Comparison of ENCODE assay signal across 19 cellular contexts in the genomic region with DNA sequence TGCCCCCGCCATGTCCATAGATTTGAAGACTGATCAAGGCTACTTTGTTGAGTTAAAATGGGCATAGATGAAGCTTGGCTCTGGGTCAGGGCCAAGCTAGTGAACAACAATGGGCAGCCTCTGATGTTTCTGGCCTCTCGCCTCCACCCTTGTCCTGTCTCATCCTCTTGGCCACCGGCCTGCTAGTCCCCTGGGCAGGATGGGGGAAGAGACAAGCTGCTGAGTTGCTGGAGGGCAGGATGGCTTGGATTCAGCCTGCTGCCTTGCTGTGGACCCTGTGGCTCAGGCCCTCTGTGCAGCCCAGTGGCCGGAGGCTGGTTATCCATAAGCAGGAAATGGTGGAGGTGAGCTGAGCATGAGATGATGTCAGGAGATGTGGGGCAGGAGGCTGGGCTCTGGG.
DNase-seq lines count a peak whose midpoint lies in the region; ATAC-seq and TF ChIP-seq lines count a peak whose summit lies in the region.
"Had no signal": no experiment of that assay in that cellular context is flagged by ENCODE, and none has a peak within 500 bp of the region (broad histone marks: within the 10 kb centered on the region; RNA-seq: fewer than 3 reads in every experiment).

No MANE protein-coding gene starts in this region.

- H3K4me1 Mint-ChIP-seq in GM23338 (peaks cover 67% of the 10 kb centered on the region), WTC11 (peaks cover 71% of the 10 kb centered on the region)
- H3K4me1 Mint-ChIP-seq: activated CD4-positive, alpha-beta T cell treated with anti-CD3 and anti-CD28 coated beads, Interleukin-2, amount 10 ng/mL, durations not matched to agents 24 days and 14 days had no signal

- H3K4me1 ChIP-seq in GM23338 (ENCODE audit: insufficient read depth) (peaks cover 47% of the 10 kb centered on the region), lower lobe of right lung (no peaks in the 10 kb centered on the region)
- H3K4me1 ChIP-seq: body of pancreas had no signal

- H3K79me2 ChIP-seq in GM23338 (replicated peaks; ENCODE audit: insufficient read depth): peaks cover 56% of the 10 kb centered on the region

- DNase-seq in GM23338 (ENCODE audit: low spot score): no peak
- no peak for DNase-seq in WTC11 (ENCODE audit: low spot score)
- peak; percentile 24 for DNase-seq in lower lobe of right lung
- peak; percentile 67 for DNase-seq in posterior vena cava (ENCODE audit: low spot score)
- DNase-seq in SHP77 (lab: John Stamatoyannopoulos, UW): no peak
- no peak for DNase-seq in Right ventricle myocardium inferior (ENCODE audit: missing footprints)
- DNase-seq in activated naive CD4-positive, alpha-beta T cell treated with anti-CD3 and anti-CD28 coated beads, Interleukin-2, amount 50 U/mL, for 72 hours (ENCODE audit: low spot score in 2 of 2): no peak
- DNase-seq: activated CD4-positive, alpha-beta T cell treated with anti-CD3 and anti-CD28 coated beads, Interleukin-2, amount 10 ng/mL, durations not matched to agents 24 days and 14 days; activated CD8-positive, alpha-beta memory T cell treated with anti-CD3 and anti-CD28 coated beads, Interleukin-2, amount 50 U/mL, for 48 hours; activated naive CD4-positive, alpha-beta T cell treated with Interleukin-2 at 50 U/mL for 16 hours; body of pancreas; COR-L47; dermis blood vessel endothelial cell; mammary epithelial cell; NCI-H1694; NCI-H510A treated with DMSO at 0.1 percent for 48 hours; OCI-M1 had no signal

- TF ChIP-seq CTCF in GM23338 (conservative IDR thresholded peaks at IDR 0.05; ENCODE audit: low read depth in 2 of 2) (no peak), WTC11 (IDR thresholded peaks at IDR 0.05) (no peak), lower lobe of right lung (IDR thresholded peaks at IDR 0.05) (no peak)

- H3K27me3 Mint-ChIP-seq in GM23338 (ENCODE audit: insufficient read depth, low read depth, poor library complexity): peaks cover 29% of the 10 kb centered on the region
- no peaks in the 10 kb centered on the region for H3K27me3 Mint-ChIP-seq in WTC11 (ENCODE audit: low read depth)
- H3K27me3 Mint-ChIP-seq: activated CD4-positive, alpha-beta T cell treated with anti-CD3 and anti-CD28 coated beads, Interleukin-2, amount 10 ng/mL, durations not matched to agents 24 days and 14 days had no signal

- no peaks in the 10 kb centered on the region for H3K9me2 ChIP-seq in GM23338 (ENCODE audit: insufficient read depth)

- peak overlapping the region; percentile 91 for H3K27ac ChIP-seq in GM23338 (ENCODE audit: low read depth)
- no peak overlapping the region for H3K27ac ChIP-seq in lower lobe of right lung
- H3K27ac ChIP-seq: body of pancreas, thoracic aorta had no signal

- intact Hi-C loops in lower lobe of right lung (cut with DNase I) (no loop called here), posterior vena cava (cut with DNase I) (no loop called here), Right ventricle myocardium inferior (cut with DNase I) (no loop called here)

- H3K9me3 ChIP-seq in lower lobe of right lung: no peaks in the 10 kb centered on the region
- H3K9me3 ChIP-seq: body of pancreas, thoracic aorta had no signal

- H3K27ac Mint-ChIP-seq in GM23338 (peak overlapping the region; percentile 89), WTC11 (peak overlapping the region; percentile 96)
- H3K27ac Mint-ChIP-seq in activated naive CD4-positive, alpha-beta T cell treated with anti-CD3 and anti-CD28 coated beads, Interleukin-2, amount 50 U/mL, for 72 hours: no peak overlapping the region
- H3K27ac Mint-ChIP-seq: activated CD4-positive, alpha-beta T cell treated with anti-CD3 and anti-CD28 coated beads, Interleukin-2, amount 10 ng/mL, durations not matched to agents 24 days and 14 days had no signal

- peaks cover 27% of the 10 kb centered on the region for H4K20me1 ChIP-seq in GM23338 (replicated peaks; ENCODE audit: insufficient read depth)

- POLR2A ChIA-PET in WTC11 (lab: Charles Lee): interaction anchor here (0.6 to 1.0 kb wide), 2 partner anchors 121 to 150 kb away, joined by 3 read pairs; no protein-coding TSS in a partner anchor

- H3K9me3 Mint-ChIP-seq in GM23338 (no peaks in the 10 kb centered on the region), WTC11 (no peaks in the 10 kb centered on the region)
- H3K9me3 Mint-ChIP-seq in activated naive CD4-positive, alpha-beta T cell treated with anti-CD3 and anti-CD28 coated beads, Interleukin-2, amount 50 U/mL, for 72 hours: no peaks in the 10 kb centered on the region
- H3K9me3 Mint-ChIP-seq: activated CD4-positive, alpha-beta T cell treated with anti-CD3 and anti-CD28 coated beads, Interleukin-2, amount 10 ng/mL, durations not matched to agents 24 days and 14 days had no signal

- CTCF ChIA-PET in WTC11 (lab: Charles Lee): interaction anchor here (1.0 to 5.2 kb wide), 13 partner anchors 9 to 305 kb away, joined by 3 to 23 read pairs (median 5); no protein-coding TSS in a partner anchor

- H3F3A ChIP-seq in GM23338 (replicated peaks; ENCODE audit: low read depth): peaks cover 11% of the 10 kb centered on the region; the same call in 1 of the 2 replicates

- no peaks in the 10 kb centered on the region; the same call in 2 of the 3 replicates for H3K36me3 Mint-ChIP-seq in GM23338 (ENCODE audit: low read depth)
- H3K36me3 Mint-ChIP-seq in WTC11: no peaks in the 10 kb centered on the region
- no peaks in the 10 kb centered on the region for H3K36me3 Mint-ChIP-seq in activated naive CD4-positive, alpha-beta T cell treated with anti-CD3 and anti-CD28 coated beads, Interleukin-2, amount 50 U/mL, for 72 hours

- H3K27me3 ChIP-seq in GM23338 (ENCODE audit: insufficient read depth): no peaks in the 10 kb centered on the region
- H3K27me3 ChIP-seq in lower lobe of right lung (ENCODE audit: low read depth): no peaks in the 10 kb centered on the region
- H3K27me3 ChIP-seq: body of pancreas had no signal

- H3K36me3 ChIP-seq in GM23338 (ENCODE audit: insufficient read depth): no peaks in the 10 kb centered on the region
- H3K36me3 ChIP-seq in lower lobe of right lung: no peaks in the 10 kb centered on the region
- H3K36me3 ChIP-seq: thoracic aorta had no signal

- peak overlapping the region; percentile 11; the same call in 1 of the 2 replicates for H3K4me2 ChIP-seq in GM23338

- no peak overlapping the region for H3K4me3 ChIP-seq in GM23338
- no peak overlapping the region for H3K4me3 ChIP-seq in lower lobe of right lung
- H3K4me3 ChIP-seq: body of pancreas, thoracic aorta had no signal

- ATAC-seq in GM23338 (no peak), WTC11 (no peak), lower lobe of right lung (no peak), GM18868 (IDR thresholded peaks at IDR 0.05; ENCODE audit: unreplicated experiment) (no peak), Right ventricle myocardium inferior (no peak)
- no peak for ATAC-seq in activated naive CD4-positive, alpha-beta T cell treated with anti-CD3 and anti-CD28 coated beads, Interleukin-2, amount 50 U/mL, for 72 hours
- ATAC-seq: body of pancreas had no signal

- H3K4me3 Mint-ChIP-seq in GM23338 (no peak overlapping the region), WTC11 (peak overlapping the region; percentile 30; the same call in 1 of the 2 replicates)
- H3K4me3 Mint-ChIP-seq: activated CD4-positive, alpha-beta T cell treated with anti-CD3 and anti-CD28 coated beads, Interleukin-2, amount 10 ng/mL, durations not matched to agents 24 days and 14 days had no signal

- H2AFZ ChIP-seq in GM23338: no peak overlapping the region

TF ChIP-seq in GM23338, 12 proteins besides CTCF, POLR2A, EP300 and RAD21 (continues in another document):
- no peak for TF ChIP-seq POLR2AphosphoS5 (IDR thresholded peaks at IDR 0.05; ENCODE audit: low read depth)

TF ChIP-seq in WTC11, 78 proteins besides CTCF, POLR2A, EP300 and RAD21 (continues in another document):
- no peak for TF ChIP-seq ZNF416 (CRISPR knock-in tag; IDR thresholded peaks at IDR 0.05)
- TF ChIP-seq, protein P1, sequence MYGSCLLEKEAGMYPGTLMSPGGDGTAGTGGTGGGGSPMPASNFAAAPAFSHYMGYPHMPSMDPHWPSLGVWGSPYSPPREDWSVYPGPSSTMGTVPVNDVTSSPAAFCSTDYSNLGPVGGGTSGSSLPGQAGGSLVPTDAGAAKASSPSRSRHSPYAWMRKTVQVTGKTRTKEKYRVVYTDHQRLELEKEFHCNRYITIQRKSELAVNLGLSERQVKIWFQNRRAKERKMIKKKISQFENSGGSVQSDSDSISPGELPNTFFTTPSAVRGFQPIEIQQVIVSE (CRISPR knock-in tag; IDR thresholded peaks at IDR 0.05; ENCODE audit: borderline replicate concordance): no peak
- no peak for TF ChIP-seq ZNF138 (CRISPR knock-in tag; conservative IDR thresholded peaks at IDR 0.05)
- TF ChIP-seq, protein P2, sequence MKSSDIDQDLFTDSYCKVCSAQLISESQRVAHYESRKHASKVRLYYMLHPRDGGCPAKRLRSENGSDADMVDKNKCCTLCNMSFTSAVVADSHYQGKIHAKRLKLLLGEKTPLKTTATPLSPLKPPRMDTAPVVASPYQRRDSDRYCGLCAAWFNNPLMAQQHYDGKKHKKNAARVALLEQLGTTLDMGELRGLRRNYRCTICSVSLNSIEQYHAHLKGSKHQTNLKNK (CRISPR knock-in tag; IDR thresholded peaks at IDR 0.05): no peak
- TF ChIP-seq SMAD4 (CRISPR knock-in tag; IDR thresholded peaks at IDR 0.05): no peak
- TF ChIP-seq, protein P3, sequence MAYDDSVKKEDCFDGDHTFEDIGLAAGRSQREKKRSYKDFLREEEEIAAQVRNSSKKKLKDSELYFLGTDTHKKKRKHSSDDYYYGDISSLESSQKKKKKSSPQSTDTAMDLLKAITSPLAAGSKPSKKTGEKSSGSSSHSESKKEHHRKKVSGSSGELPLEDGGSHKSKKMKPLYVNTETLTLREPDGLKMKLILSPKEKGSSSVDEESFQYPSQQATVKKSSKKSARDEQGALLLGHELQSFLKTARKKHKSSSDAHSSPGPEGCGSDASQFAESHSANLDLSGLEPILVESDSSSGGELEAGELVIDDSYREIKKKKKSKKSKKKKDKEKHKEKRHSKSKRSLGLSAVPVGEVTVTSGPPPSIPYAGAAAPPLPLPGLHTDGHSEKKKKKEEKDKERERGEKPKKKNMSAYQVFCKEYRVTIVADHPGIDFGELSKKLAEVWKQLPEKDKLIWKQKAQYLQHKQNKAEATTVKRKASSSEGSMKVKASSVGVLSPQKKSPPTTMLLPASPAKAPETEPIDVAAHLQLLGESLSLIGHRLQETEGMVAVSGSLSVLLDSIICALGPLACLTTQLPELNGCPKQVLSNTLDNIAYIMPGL (CRISPR knock-in tag; IDR thresholded peaks at IDR 0.05): no peak
- no peak for TF ChIP-seq HMGA2 (CRISPR knock-in tag; IDR thresholded peaks at IDR 0.05)
- no peak for TF ChIP-seq EMX1 (CRISPR knock-in tag; IDR thresholded peaks at IDR 0.05)
- TF ChIP-seq, protein P4, sequence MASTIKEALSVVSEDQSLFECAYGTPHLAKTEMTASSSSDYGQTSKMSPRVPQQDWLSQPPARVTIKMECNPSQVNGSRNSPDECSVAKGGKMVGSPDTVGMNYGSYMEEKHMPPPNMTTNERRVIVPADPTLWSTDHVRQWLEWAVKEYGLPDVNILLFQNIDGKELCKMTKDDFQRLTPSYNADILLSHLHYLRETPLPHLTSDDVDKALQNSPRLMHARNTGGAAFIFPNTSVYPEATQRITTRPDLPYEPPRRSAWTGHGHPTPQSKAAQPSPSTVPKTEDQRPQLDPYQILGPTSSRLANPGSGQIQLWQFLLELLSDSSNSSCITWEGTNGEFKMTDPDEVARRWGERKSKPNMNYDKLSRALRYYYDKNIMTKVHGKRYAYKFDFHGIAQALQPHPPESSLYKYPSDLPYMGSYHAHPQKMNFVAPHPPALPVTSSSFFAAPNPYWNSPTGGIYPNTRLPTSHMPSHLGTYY (CRISPR knock-in tag; IDR thresholded peaks at IDR 0.05): no peak

Comparison
In these comparisons a context has a peak if more than half of its experiments do, and no peak if none do; other contexts are left out.
1. DNase-seq: peak in lower lobe of right lung (single experiment) and posterior vena cava (single experiment); none in GM23338 (single experiment), WTC11 (single experiment), SHP77 (0 of 2), Right ventricle myocardium inferior (single experiment) and activated naive CD4-positive, alpha-beta T cell treated with anti-CD3 and anti-CD28 coated beads, Interleukin-2, amount 50 U/mL, for 72 hours (0 of 2).
2. H3K27ac Mint-ChIP-seq: peak in GM23338 (single experiment) and WTC11 (single experiment); none in activated naive CD4-positive, alpha-beta T cell treated with anti-CD3 and anti-CD28 coated beads, Interleukin-2, amount 50 U/mL, for 72 hours (0 of 2).